In the genomic region with DNA sequence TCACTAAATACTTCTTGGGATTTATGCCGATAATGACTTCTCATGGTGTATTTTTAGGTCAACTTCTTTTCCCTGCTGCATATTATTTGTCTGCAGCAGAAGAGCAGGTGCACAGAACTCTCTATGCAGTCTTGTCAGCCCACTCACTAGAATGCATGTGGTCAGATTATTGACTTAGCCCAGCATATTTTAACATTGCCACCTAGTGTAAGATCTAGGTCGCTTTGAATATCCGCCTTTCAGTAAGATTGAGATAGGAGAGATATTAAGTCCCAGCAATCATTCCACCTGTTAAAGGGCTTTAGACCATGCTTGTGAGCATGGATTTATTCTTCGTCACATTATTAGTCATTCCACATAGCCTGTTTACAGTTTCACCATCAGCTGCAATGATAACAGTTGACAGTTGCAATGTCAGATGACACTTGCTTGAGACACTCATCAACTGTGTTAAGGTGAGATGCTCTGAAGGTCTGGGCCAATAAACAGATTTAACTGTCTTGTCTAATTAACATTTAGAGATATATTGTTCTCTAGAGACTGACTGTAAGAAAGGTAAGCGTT, we compare ENCODE assay signal across 11 cellular contexts.
DNase-seq lines count a peak whose midpoint lies in the region; ATAC-seq and TF ChIP-seq lines count a peak whose summit lies in the region.
"Had no signal": no experiment of that assay in that cellular context is flagged by ENCODE, and none has a peak within 500 bp of the region (broad histone marks: within the 10 kb centered on the region; RNA-seq: fewer than 3 reads in every experiment).

No MANE protein-coding gene starts in this region.

- ATAC-seq in HG03280 (IDR thresholded peaks at IDR 0.05; ENCODE audit: unreplicated experiment) = peak; percentile 47
- ATAC-seq in RWPE2 (ENCODE audit: low read depth) = 0 out of 3 replicates have a peak, but pooled peaks have one; percentile 44
- ATAC-seq in left ventricle myocardium superior = peak; percentile 53
- no peak for ATAC-seq in GM18498 (IDR thresholded peaks at IDR 0.05; ENCODE audit: unreplicated experiment)
- ATAC-seq: CD8-positive, alpha-beta T cell had no signal

- no peaks in the 10 kb centered on the region for H3K9me3 ChIP-seq in RWPE2 (ENCODE audit: severe bottlenecking)

- in situ Hi-C loops in ACHN (cut with HindIII; ENCODE audit: low pct_ligation_motif_present, low pct_unique_long_range_greater_than_20kb, low sequenced_read_pairs) = no loop called here

- DNase-seq in ACHN (peak; percentile 43), RWPE2 (ENCODE audit: low spot score) (no peak), left ventricle myocardium superior (no peak), mucosa of gallbladder (ENCODE audit: low spot score) (no peak), pons (ENCODE audit: low spot score) (no peak)
- DNase-seq in stimulated activated CD4-positive, alpha-beta T cell treated with anti-CD3 and anti-CD28 coated beads, Interleukin-1b, Interleukin-23, amount 100 ng/mL, for 48 hours = no peak
- DNase-seq: activated naive CD8-positive, alpha-beta T cell treated with anti-CD3 and anti-CD28 coated beads, Interleukin-2, amount 10 ng/mL, durations not matched to agents 7 days and 5 days; CD8-positive, alpha-beta T cell; naive B cell had no signal

- no peaks in the 10 kb centered on the region for H3K4me1 ChIP-seq in RWPE2 (ENCODE audit: insufficient read depth, poor library complexity, severe bottlenecking)

- no peaks in the 10 kb centered on the region for H3K27me3 ChIP-seq in RWPE2 (ENCODE audit: insufficient read depth, poor library complexity, severe bottlenecking)

- H3K36me3 ChIP-seq in RWPE2 (ENCODE audit: low read depth) = no peaks in the 10 kb centered on the region

- H3K27ac ChIP-seq in RWPE2 (ENCODE audit: poor library complexity, severe bottlenecking) = no peak overlapping the region

- intact Hi-C loops in left ventricle myocardium superior (cut with micrococcal nuclease) = no loop called here

- no peak overlapping the region for H3K4me3 ChIP-seq in RWPE2 (ENCODE audit: severe bottlenecking)

- peak; percentile 22 for TF ChIP-seq CTCF in RWPE2 (IDR thresholded peaks at IDR 0.05; ENCODE audit: poor library complexity, severe bottlenecking)
